ENCODE assay signal across 12 cellular contexts in genomic region chrX:9278475-9279270, GRCh38.
DNase-seq lines count a peak whose midpoint lies in the region; ATAC-seq and TF ChIP-seq lines count a peak whose summit lies in the region.
"Had no signal": no experiment of that assay in that cellular context is flagged by ENCODE, and none has a peak within 500 bp of the region (broad histone marks: within the 10 kb centered on the region; RNA-seq: fewer than 3 reads in every experiment).

No MANE protein-coding gene starts in this region.

- no peak overlapping the region for H3K9ac ChIP-seq in mucosa of rectum (ENCODE audit: low read depth in 1 of 2, low read length in 2 of 2)

- CTCF ChIA-PET in activated CD8-positive, alpha-beta T cell treated with anti-CD3 and anti-CD28 coated beads for 36 hours (lab: Charles Lee) = no interaction called here

- DNase-seq in AG09309 (ENCODE audit: low read depth) (no peak), EH (ENCODE audit: low read depth) (peak; percentile 6), LoVo (ENCODE audit: low spot score) (no peak), NCI-H82 treated with DMSO at 0.1 percent for 48 hours (lab: John Stamatoyannopoulos, UW; ENCODE audit: unreplicated experiment) (no peak), GM19238 (ENCODE audit: insufficient read length, low spot score) (no peak), DMS53 treated with DMSO at 0.1 percent for 48 hours (lab: John Stamatoyannopoulos, UW; ENCODE audit: unreplicated experiment) (no peak)
- no peak for DNase-seq in activated CD8-positive, alpha-beta T cell treated with anti-CD3 and anti-CD28 coated beads for 36 hours
- DNase-seq: activated CD8-positive, alpha-beta memory T cell treated with anti-CD3 and anti-CD28 coated beads, Interleukin-2, amount 50 U/mL, for 48 hours; dorsolateral prefrontal cortex; NCI-H2227 treated with DMSO at 0.1 percent for 48 hours; upper lobe of left lung had no signal

- POLR2A ChIA-PET in activated CD8-positive, alpha-beta T cell treated with anti-CD3 and anti-CD28 coated beads for 36 hours (lab: Charles Lee) = no interaction called here

- peak overlapping the region; percentile 10 for H3K4me3 Mint-ChIP-seq in activated CD8-positive, alpha-beta T cell treated with anti-CD3 and anti-CD28 coated beads for 36 hours

- peak overlapping the region; percentile 49 for H3K27ac Mint-ChIP-seq in activated CD8-positive, alpha-beta T cell treated with anti-CD3 and anti-CD28 coated beads for 36 hours

- H3K27me3 ChIP-seq in mucosa of rectum (ENCODE audit: control insufficient read depth in 2 of 2, insufficient read depth in 2 of 2, low read length in 2 of 2) = no peaks in the 10 kb centered on the region
- H3K27me3 ChIP-seq: upper lobe of left lung had no signal

- no peaks in the 10 kb centered on the region for H3K4me1 ChIP-seq in mucosa of rectum (ENCODE audit: control insufficient read depth in 2 of 2, insufficient read depth in 2 of 2, low read length in 2 of 2)

- no peak for ATAC-seq in activated CD8-positive, alpha-beta T cell treated with anti-CD3 and anti-CD28 coated beads for 36 hours

- peaks cover 2% of the 10 kb centered on the region for H3K9me3 Mint-ChIP-seq in activated CD8-positive, alpha-beta T cell treated with anti-CD3 and anti-CD28 coated beads for 36 hours

- intact Hi-C loops in activated CD8-positive, alpha-beta T cell treated with anti-CD3 and anti-CD28 coated beads for 36 hours (cut with micrococcal nuclease) = no loop called here

- no peaks in the 10 kb centered on the region for H3K36me3 Mint-ChIP-seq in activated CD8-positive, alpha-beta T cell treated with anti-CD3 and anti-CD28 coated beads for 36 hours (ENCODE audit: low read depth)

- H3K36me3 ChIP-seq in mucosa of rectum (ENCODE audit: control insufficient read depth in 2 of 2, insufficient read depth in 2 of 2, low read length in 2 of 2) = no peaks in the 10 kb centered on the region
- H3K36me3 ChIP-seq: upper lobe of left lung had no signal

- H3K9me3 ChIP-seq in mucosa of rectum (ENCODE audit: control insufficient read depth in 2 of 2, low read length in 2 of 2) = no peaks in the 10 kb centered on the region
- H3K9me3 ChIP-seq: upper lobe of left lung had no signal

- no peaks in the 10 kb centered on the region for H3K27me3 Mint-ChIP-seq in activated CD8-positive, alpha-beta T cell treated with anti-CD3 and anti-CD28 coated beads for 36 hours

- H3K27ac ChIP-seq in mucosa of rectum (ENCODE audit: low read depth in 2 of 2, low read length in 2 of 2) = peak overlapping the region; percentile 10 to 24
- H3K27ac ChIP-seq: dorsolateral prefrontal cortex, upper lobe of left lung had no signal

- no peak for TF ChIP-seq CTCF in AG09309 (IDR thresholded peaks at IDR 0.05; ENCODE audit: control insufficient read depth, insufficient read depth, low read depth, low read length, missing control alignments)
- TF ChIP-seq CTCF in activated CD8-positive, alpha-beta T cell treated with anti-CD3 and anti-CD28 coated beads for 36 hours (IDR thresholded peaks at IDR 0.05) = no peak

- peaks cover 23% of the 10 kb centered on the region for H3K4me1 Mint-ChIP-seq in activated CD8-positive, alpha-beta T cell treated with anti-CD3 and anti-CD28 coated beads for 36 hours (ENCODE audit: low read depth)

- H3K4me3 ChIP-seq in AG09309 (ENCODE audit: control insufficient read depth, low read depth, low read length) = peak overlapping the region; percentile 10
- no peak overlapping the region for H3K4me3 ChIP-seq in mucosa of rectum (ENCODE audit: low read length in 2 of 2)
- H3K4me3 ChIP-seq: upper lobe of left lung had no signal
